ENCODE assay signal across 8 cellular contexts in the genomic region with DNA sequence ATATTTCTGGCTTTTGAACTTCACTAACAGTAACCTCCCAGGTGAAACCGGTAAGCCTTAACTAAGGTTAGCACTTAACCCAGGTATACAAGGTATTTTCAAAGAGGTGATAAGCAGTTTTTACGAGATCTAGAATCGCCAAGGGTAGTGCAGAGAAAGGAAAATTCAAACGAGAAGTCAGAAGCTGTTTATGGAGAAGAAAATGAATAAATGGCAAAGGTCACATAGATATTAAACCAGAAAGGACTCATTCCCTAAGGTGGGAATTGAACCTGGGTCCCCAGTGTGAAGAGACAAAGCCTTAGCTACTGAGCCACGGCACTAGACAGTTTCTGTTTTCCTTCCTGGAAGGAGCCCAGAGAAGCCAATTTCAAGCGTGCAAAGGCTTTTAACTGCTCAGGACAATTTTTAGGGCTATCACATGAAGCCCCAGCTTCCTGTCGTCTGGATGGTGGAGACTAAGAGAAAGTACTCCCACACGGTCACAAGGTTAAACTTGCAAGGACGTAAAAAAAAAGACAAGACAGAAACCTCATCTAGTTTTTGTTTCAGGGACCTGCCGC. TPM values are rescaled to one million over a fixed set of nuclear protein-coding genes. Genes with fewer than 3 reads are reported as not detected.
DNase-seq lines count a peak whose midpoint lies in the region; ATAC-seq and TF ChIP-seq lines count a peak whose summit lies in the region.

No MANE protein-coding gene starts in this region.

- H3K4me1 ChIP-seq in endodermal cell (ENCODE audit: control insufficient read depth, insufficient read depth, low read length) = peaks cover 20% of the 10 kb centered on the region

- ATAC-seq in GM18498 (IDR thresholded peaks at IDR 0.05; ENCODE audit: unreplicated experiment) = peak; percentile 41

- no peak overlapping the region for H3K9ac ChIP-seq in endodermal cell (ENCODE audit: extremely low read depth, low read length, poor library complexity, severe bottlenecking)

- H3K4me3 Mint-ChIP-seq in T-helper 2 cell treated with Interferon-gamma antibody and Interleukin-4, amounts not matched to agents 5 μg/mL and 100 μg/mL, for 36 hours = peak overlapping the region; percentile 49
- no peak overlapping the region for H3K4me3 Mint-ChIP-seq in endodermal cell

- no peaks in the 10 kb centered on the region for H3K36me3 ChIP-seq in endodermal cell (ENCODE audit: control insufficient read depth, insufficient read depth, low read length)

- TF ChIP-seq CTCF in endodermal cell (conservative IDR thresholded peaks at IDR 0.05) (no peak), GM10266 (IDR thresholded peaks at IDR 0.05; ENCODE audit: control insufficient read depth, insufficient read depth, low read depth, missing control alignments) (no peak)

- peaks cover 4% of the 10 kb centered on the region for H3K9me3 Mint-ChIP-seq in T-helper 2 cell treated with Interferon-gamma antibody and Interleukin-4, amounts not matched to agents 5 μg/mL and 100 μg/mL, for 36 hours
- peaks cover 40% of the 10 kb centered on the region for H3K9me3 Mint-ChIP-seq in endodermal cell

- H3K36me3 Mint-ChIP-seq in T-helper 2 cell treated with Interferon-gamma antibody and Interleukin-4, amounts not matched to agents 5 μg/mL and 100 μg/mL, for 36 hours (ENCODE audit: low read depth) = peaks cover 17% of the 10 kb centered on the region
- H3K36me3 Mint-ChIP-seq in endodermal cell (ENCODE audit: low read depth) = peaks cover 27% of the 10 kb centered on the region

- no peaks in the 10 kb centered on the region for H3K27me3 Mint-ChIP-seq in T-helper 2 cell treated with Interferon-gamma antibody and Interleukin-4, amounts not matched to agents 5 μg/mL and 100 μg/mL, for 36 hours (ENCODE audit: low read depth)
- H3K27me3 Mint-ChIP-seq in endodermal cell (ENCODE audit: insufficient read depth) = no peaks in the 10 kb centered on the region

- H3K27ac Mint-ChIP-seq in T-helper 2 cell treated with Interferon-gamma antibody and Interleukin-4, amounts not matched to agents 5 μg/mL and 100 μg/mL, for 36 hours = peak overlapping the region; percentile 83
- no peak overlapping the region for H3K27ac Mint-ChIP-seq in endodermal cell

- peak overlapping the region; percentile 71 for H3K4me3 ChIP-seq in endodermal cell (ENCODE audit: low read length)

- peak; percentile 53 for DNase-seq in T-helper 2 cell treated with Interferon-gamma antibody and Interleukin-4, amounts not matched to agents 5 μg/mL and 100 μg/mL, for 36 hours (ENCODE audit: low spot score)
- DNase-seq in endodermal cell (no peak), NCI-H510A treated with DMSO at 0.1 percent for 48 hours (lab: John Stamatoyannopoulos, UW) (no peak), NCI-H2196 treated with DMSO at 0.1 percent for 48 hours (lab: John Stamatoyannopoulos, UW; ENCODE audit: unreplicated experiment) (no peak), GM10266 (ENCODE audit: extremely low spot score) (no peak)
- DNase-seq in stimulated activated CD4-positive, alpha-beta T cell treated with anti-CD3 and anti-CD28 coated beads, Interleukin-15, amount 100 ng/mL, for 24 hours = peak; percentile 67
- DNase-seq in effector CD8-positive, alpha-beta T cell (lab: John Stamatoyannopoulos, UW) = no peak

- 93 to 94% methylated on average over 10 of the region's 10 CpGs for WGBS in endodermal cell (ENCODE audit: insufficient coverage in 1 of 2, insufficient read length in 1 of 2), 2 experiments

- peaks cover 38% of the 10 kb centered on the region for H3K9me3 ChIP-seq in endodermal cell (ENCODE audit: control insufficient read depth, low read length)

- no peaks in the 10 kb centered on the region for H3K27me3 ChIP-seq in endodermal cell (ENCODE audit: control insufficient read depth, insufficient read depth, low read length, poor library complexity, severe bottlenecking)

- no peak overlapping the region for H3K27ac ChIP-seq in endodermal cell (ENCODE audit: low read depth, low read length)

- H3K4me1 Mint-ChIP-seq in T-helper 2 cell treated with Interferon-gamma antibody and Interleukin-4, amounts not matched to agents 5 μg/mL and 100 μg/mL, for 36 hours (ENCODE audit: low read depth) = peaks cover 50% of the 10 kb centered on the region
- peaks cover 34% of the 10 kb centered on the region for H3K4me1 Mint-ChIP-seq in endodermal cell

RNA-seq across cellular contexts. Expression of gene C1QTNF6, which starts 5.7 kb away (rescaled TPM):
- total RNA-seq in endodermal cell = 10 to 100 TPM; 15.5 to 16.9 TPM
- 17.3 TPM for polyA plus RNA-seq in endodermal cell (2013, experiment 1 of 2)
- 18.8 TPM for polyA plus RNA-seq in endodermal cell (2013, experiment 2 of 2)

RNA-seq across cellular contexts. Expression of gene SSTR3, which starts 18.6 kb away (rescaled TPM):
- under 1 TPM; 0.11 to 0.20 TPM for total RNA-seq in endodermal cell
- polyA plus RNA-seq in endodermal cell (2013, experiment 1 of 2) = 0.14 TPM
- polyA plus RNA-seq in endodermal cell (2013, experiment 2 of 2) = 0.12 TPM

RNA-seq across cellular contexts. Expression of gene IL2RB, which starts 44.0 kb away (rescaled TPM):
- total RNA-seq in endodermal cell = under 1 TPM; 0.15 to 0.42 TPM
- 1.1 TPM for polyA plus RNA-seq in endodermal cell (2013, experiment 1 of 2)
- polyA plus RNA-seq in endodermal cell (2013, experiment 2 of 2) = 1.5 TPM

RNA-seq across cellular contexts. Expression of gene RAC2, which starts 50.4 kb away (rescaled TPM):
- total RNA-seq in endodermal cell = 1 to 10 TPM; 4.5 to 5.6 TPM
- polyA plus RNA-seq in endodermal cell (2013, experiment 1 of 2) = 2.0 TPM
- 1.8 TPM for polyA plus RNA-seq in endodermal cell (2013, experiment 2 of 2)

Comparison
In these comparisons a context has a peak if more than half of its experiments do, and no peak if none do; other contexts are left out.
1. DNase-seq: peak in T-helper 2 cell treated with Interferon-gamma antibody and Interleukin-4, amounts not matched to agents 5 μg/mL and 100 μg/mL, for 36 hours (single experiment) and stimulated activated CD4-positive, alpha-beta T cell treated with anti-CD3 and anti-CD28 coated beads, Interleukin-15, amount 100 ng/mL, for 24 hours (single experiment); none in endodermal cell (single experiment), NCI-H510A treated with DMSO at 0.1 percent for 48 hours (single experiment), NCI-H2196 treated with DMSO at 0.1 percent for 48 hours (single experiment), effector CD8-positive, alpha-beta T cell (single experiment) and GM10266 (single experiment).